ENCODE assay signal across 10 cellular contexts in genomic region chr7:77506899-77507298, GRCh38.
"Had no signal": no experiment of that assay in that cellular context is flagged by ENCODE, and none has a peak within 500 bp of the region (broad histone marks: within the 10 kb centered on the region; RNA-seq: fewer than 3 reads in every experiment).

No MANE protein-coding gene starts in this region.

- H3K4me3 ChIP-seq: GM23248, GM23338, HAP-1 had no signal

- FAIRE-seq: H1 had no signal

- H3K9ac ChIP-seq: GM23248 had no signal

- H3K36me3 ChIP-seq: HAP-1 had no signal

- ATAC-seq: GM23338, HCT116 had no signal

- H3K27ac ChIP-seq: GM23248 had no signal

- H3K27ac Mint-ChIP-seq: GM23338, H9, HFFc6 had no signal

- H3K9me3 ChIP-seq: HAP-1 had no signal

- H3K4me2 ChIP-seq: GM23338 had no signal

- H2AFZ ChIP-seq: GM23248, GM23338 had no signal

- DNase-seq: GM23248, GOT3, H7, H9, HCEC 1CT, HFFc6 had no signal

- H3K4me3 Mint-ChIP-seq: GM23338, H9, HFFc6 had no signal

- H3K4me1 ChIP-seq: HAP-1 had no signal

- H3K4me1 Mint-ChIP-seq: GM23338, H9 had no signal
